ENCODE assay signal across 19 cellular contexts in the genomic region with DNA sequence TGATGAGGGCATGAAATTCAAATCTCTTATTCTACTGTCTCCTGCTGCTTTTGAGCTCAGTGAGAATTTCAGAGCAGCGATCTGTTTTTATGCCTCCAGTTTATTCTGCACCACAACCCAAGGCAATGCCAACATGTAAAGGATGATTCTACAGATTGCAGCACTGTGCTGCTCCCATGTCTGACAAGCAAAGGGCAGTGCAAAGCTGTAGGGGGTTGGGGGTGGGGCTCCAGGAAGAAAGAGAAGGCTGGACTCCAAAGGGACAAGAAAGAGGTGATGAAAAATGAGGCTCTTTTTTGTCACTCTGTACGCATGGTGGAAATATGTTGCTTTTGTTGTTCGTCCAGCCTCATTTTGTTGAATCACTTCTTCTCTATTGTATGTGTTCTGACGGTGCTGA.
A peak's percentile ranks its signal among the peaks of the same experiment; 100 is the strongest.
DNase-seq lines count a peak whose midpoint lies in the region; ATAC-seq and TF ChIP-seq lines count a peak whose summit lies in the region.
"Had no signal": no experiment of that assay in that cellular context is flagged by ENCODE, and none has a peak within 500 bp of the region (broad histone marks: within the 10 kb centered on the region; RNA-seq: fewer than 3 reads in every experiment).

No MANE protein-coding gene starts in this region.

- no peaks in the 10 kb centered on the region for H3K4me1 ChIP-seq in endodermal cell (ENCODE audit: control insufficient read depth, insufficient read depth, low read length)
- peaks cover 10% of the 10 kb centered on the region for H3K4me1 ChIP-seq in neural progenitor cell
- no peaks in the 10 kb centered on the region for H3K4me1 ChIP-seq in CD8-positive, alpha-beta memory T cell (ENCODE audit: insufficient read depth, low read length)
- H3K4me1 ChIP-seq: BE2C, BLaER1, Caco-2 had no signal

- H3K9ac ChIP-seq in endodermal cell (ENCODE audit: extremely low read depth, low read length, poor library complexity, severe bottlenecking) (no peak overlapping the region), neural progenitor cell (no peak overlapping the region)
- H3K9ac ChIP-seq: BLaER1 had no signal

- H2AFZ ChIP-seq in neural progenitor cell (replicated peaks) = peak overlapping the region; percentile 57

- no peaks in the 10 kb centered on the region for H3K36me3 ChIP-seq in endodermal cell (ENCODE audit: control insufficient read depth, insufficient read depth, low read length)
- no peaks in the 10 kb centered on the region for H3K36me3 ChIP-seq in neural progenitor cell
- H3K36me3 ChIP-seq in CD8-positive, alpha-beta memory T cell (ENCODE audit: insufficient read depth, low read length) = no peaks in the 10 kb centered on the region
- H3K36me3 ChIP-seq: BE2C, BLaER1 had no signal

- H3K9me3 ChIP-seq in endodermal cell (ENCODE audit: control insufficient read depth, low read length) (peaks cover under 1% of the 10 kb centered on the region), neural progenitor cell (ENCODE audit: low read depth) (no peaks in the 10 kb centered on the region)
- H3K9me3 ChIP-seq in CD8-positive, alpha-beta memory T cell (ENCODE audit: low read length) = no peaks in the 10 kb centered on the region
- H3K9me3 ChIP-seq: BE2C, BLaER1, Caco-2 had no signal

- ATAC-seq in WTC11 = peak; percentile 62

- H3K27ac Mint-ChIP-seq in WTC11 (no peak overlapping the region), endodermal cell (no peak overlapping the region), neural progenitor cell (peak overlapping the region; percentile 67)
- no peak overlapping the region for H3K27ac Mint-ChIP-seq in CD8-positive, alpha-beta memory T cell
- H3K27ac Mint-ChIP-seq: CD4-positive, alpha-beta memory T cell; CD4-positive, CD25-positive, alpha-beta regulatory T cell had no signal

- no peaks in the 10 kb centered on the region for H3K27me3 Mint-ChIP-seq in WTC11 (ENCODE audit: low read depth)
- H3K27me3 Mint-ChIP-seq in endodermal cell (ENCODE audit: insufficient read depth) = no peaks in the 10 kb centered on the region
- H3K27me3 Mint-ChIP-seq in neural progenitor cell (ENCODE audit: insufficient read depth, low read depth) = peaks cover 16% of the 10 kb centered on the region
- peaks cover 6% of the 10 kb centered on the region in 2 donors for H3K27me3 Mint-ChIP-seq in CD8-positive, alpha-beta memory T cell
- H3K27me3 Mint-ChIP-seq: CD4-positive, alpha-beta memory T cell; CD4-positive, CD25-positive, alpha-beta regulatory T cell had no signal

- H3K9me3 Mint-ChIP-seq in WTC11 (peaks cover 5% of the 10 kb centered on the region), endodermal cell (no peaks in the 10 kb centered on the region), neural progenitor cell (peaks cover 9% of the 10 kb centered on the region)
- H3K9me3 Mint-ChIP-seq in CD8-positive, alpha-beta memory T cell = no peaks in the 10 kb centered on the region

- H3F3A ChIP-seq in neural progenitor cell (ENCODE audit: low read depth) = no peaks in the 10 kb centered on the region

- CTCF ChIA-PET in WTC11 (lab: Charles Lee) = no interaction called here
- CTCF ChIA-PET in CD8-positive, alpha-beta memory T cell (lab: Charles Lee) = no interaction called here

- H4K20me1 ChIP-seq in neural progenitor cell (ENCODE audit: low read depth) = no peaks in the 10 kb centered on the region
- H4K20me1 ChIP-seq: BLaER1 had no signal

- H3K36me3 Mint-ChIP-seq in WTC11 (no peaks in the 10 kb centered on the region; the same call in 1 of the 2 replicates), endodermal cell (ENCODE audit: low read depth) (no peaks in the 10 kb centered on the region), neural progenitor cell (peaks cover 2% of the 10 kb centered on the region)
- no peaks in the 10 kb centered on the region for H3K36me3 Mint-ChIP-seq in CD8-positive, alpha-beta memory T cell
- H3K36me3 Mint-ChIP-seq: CD14-positive monocyte; CD4-positive, alpha-beta memory T cell; CD4-positive, CD25-positive, alpha-beta regulatory T cell had no signal

- H3K4me1 Mint-ChIP-seq in WTC11 = peaks cover 14% of the 10 kb centered on the region
- H3K4me1 Mint-ChIP-seq in endodermal cell = peaks cover 7% of the 10 kb centered on the region
- peaks cover 43% of the 10 kb centered on the region for H3K4me1 Mint-ChIP-seq in neural progenitor cell
- no peaks in the 10 kb centered on the region for H3K4me1 Mint-ChIP-seq in CD8-positive, alpha-beta memory T cell
- H3K4me1 Mint-ChIP-seq: CD14-positive monocyte; CD4-positive, alpha-beta memory T cell; CD4-positive, CD25-positive, alpha-beta regulatory T cell had no signal

- no peak overlapping the region for H3K4me3 Mint-ChIP-seq in WTC11
- no peak overlapping the region for H3K4me3 Mint-ChIP-seq in endodermal cell
- H3K4me3 Mint-ChIP-seq in neural progenitor cell = no peak overlapping the region
- no peak overlapping the region for H3K4me3 Mint-ChIP-seq in CD8-positive, alpha-beta memory T cell
- H3K4me3 Mint-ChIP-seq: CD14-positive monocyte; CD4-positive, alpha-beta memory T cell; CD4-positive, CD25-positive, alpha-beta regulatory T cell had no signal

- DNase-seq in WTC11 (ENCODE audit: low spot score) (no peak), endodermal cell (peak; percentile 62), neural progenitor cell (ENCODE audit: low spot score) (no peak), inferior parietal cortex (ENCODE audit: extremely low spot score) (no peak), NCI-H1930 (lab: John Stamatoyannopoulos, UW) (no peak)
- no peak for DNase-seq in CD8-positive, alpha-beta memory T cell
- DNase-seq in effector CD4-positive, alpha-beta T cell = no peak
- DNase-seq: 8988T; ACHN; BE2C; C1 segment of cervical spinal cord; Caco-2; Calu3; CD4-positive, alpha-beta memory T cell; CD4-positive, CD25-positive, alpha-beta regulatory T cell; DMS79 treated with DMSO at 0.1 percent for 48 hours; GF-D8 had no signal

- H3K27me3 ChIP-seq in endodermal cell (ENCODE audit: control insufficient read depth, insufficient read depth, low read length, poor library complexity, severe bottlenecking) (no peaks in the 10 kb centered on the region), neural progenitor cell (no peaks in the 10 kb centered on the region)
- H3K27me3 ChIP-seq in CD8-positive, alpha-beta memory T cell (ENCODE audit: insufficient read depth, low read length, poor library complexity, severe bottlenecking) = no peaks in the 10 kb centered on the region
- H3K27me3 ChIP-seq: BE2C, BLaER1 had no signal

- H3K4me3 ChIP-seq in endodermal cell (ENCODE audit: low read length) (no peak overlapping the region), neural progenitor cell (no peak overlapping the region)
- no peak overlapping the region for H3K4me3 ChIP-seq in CD8-positive, alpha-beta memory T cell (ENCODE audit: low read length)
- H3K4me3 ChIP-seq: BLaER1 had no signal

- POLR2A ChIA-PET in WTC11 (lab: Charles Lee) = no interaction called here
- POLR2A ChIA-PET in CD8-positive, alpha-beta memory T cell (lab: Charles Lee) = no interaction called here

- H3K79me2 ChIP-seq in neural progenitor cell (ENCODE audit: low read depth) = no peaks in the 10 kb centered on the region

- H3K27ac ChIP-seq in endodermal cell (ENCODE audit: low read depth, low read length) (no peak overlapping the region), neural progenitor cell (no peak overlapping the region)
- H3K27ac ChIP-seq in CD8-positive, alpha-beta memory T cell (ENCODE audit: low read depth, low read length) = no peak overlapping the region
- H3K27ac ChIP-seq: BLaER1 had no signal

- 89 to 91% methylated on average over 4 of the region's 4 CpGs for WGBS in endodermal cell (ENCODE audit: insufficient coverage in 1 of 2, insufficient read length in 1 of 2), 2 experiments

- TF ChIP-seq CTCF in WTC11 (IDR thresholded peaks at IDR 0.05) = no peak
- no peak for TF ChIP-seq CTCF in endodermal cell (conservative IDR thresholded peaks at IDR 0.05)
- no peak for TF ChIP-seq CTCF in neural progenitor cell (IDR thresholded peaks at IDR 0.05)

- peak overlapping the region; percentile 10 for H3K4me2 ChIP-seq in neural progenitor cell
- H3K4me2 ChIP-seq: BLaER1 had no signal

TF ChIP-seq in WTC11, 78 proteins besides CTCF, POLR2A, EP300 and RAD21 (continues in another document):
- TF ChIP-seq ELF4 (CRISPR knock-in tag; IDR thresholded peaks at IDR 0.05; ENCODE audit: low read depth) (no peak), E2F1 (CRISPR knock-in tag; IDR thresholded peaks at IDR 0.05) (no peak), HMGXB4 (CRISPR knock-in tag; IDR thresholded peaks at IDR 0.05) (no peak), GABPB1 (CRISPR knock-in tag; IDR thresholded peaks at IDR 0.05) (no peak), JAZF1 (CRISPR knock-in tag; IDR thresholded peaks at IDR 0.05) (no peak)
